In genomic region chr12:1726753-1727152, GRCh38 we compare ENCODE assay signal across 22 cellular contexts. TPM values are rescaled to one million over a fixed set of nuclear protein-coding genes. Genes with fewer than 3 reads are reported as not detected.
DNase-seq lines count a peak whose midpoint lies in the region; ATAC-seq, FAIRE-seq and TF ChIP-seq lines count a peak whose summit lies in the region.
"Had no signal": no experiment of that assay in that cellular context is flagged by ENCODE, and none has a peak within 500 bp of the region (broad histone marks: within the 10 kb centered on the region; RNA-seq: fewer than 3 reads in every experiment).

No MANE protein-coding gene starts in this region.

- no peak overlapping the region for H2AFZ ChIP-seq in HepG2 (ENCODE audit: low read length)

- H3K27ac ChIP-seq in HepG2 (ENCODE audit: extremely low read length, insufficient read depth, low read length), result no peak overlapping the region
- H3K27ac ChIP-seq in right lobe of liver, result no peak overlapping the region
- H3K27ac ChIP-seq in subcutaneous abdominal adipose tissue (ENCODE audit: low read depth, low read length), result peak overlapping the region; percentile 23
- H3K27ac ChIP-seq: SJSA1 had no signal

- no peak overlapping the region for H3K4me3 ChIP-seq in HepG2 (replicated peaks in 1 of 3; ENCODE audit: insufficient read depth in 1 of 3, low read depth in 2 of 3, low read length in 3 of 3)
- H3K4me3 ChIP-seq in right lobe of liver, result no peak overlapping the region
- no peak overlapping the region for H3K4me3 ChIP-seq in subcutaneous abdominal adipose tissue (ENCODE audit: low read depth in 1 of 5, low read length in 5 of 5)
- no peak overlapping the region for H3K4me3 ChIP-seq in lower leg skin (ENCODE audit: low read depth, poor library complexity, severe bottlenecking)
- H3K4me3 ChIP-seq: SJSA1 had no signal

- no peak overlapping the region for H3K4me2 ChIP-seq in HepG2 (ENCODE audit: low read depth, low read length)

- TF ChIP-seq POLR2A in HepG2 (IDR thresholded peaks at IDR 0.05; ENCODE audit: insufficient read depth in 1 of 2, low read depth in 2 of 2, low read length in 2 of 2), result no peak
- no peak for TF ChIP-seq POLR2A in right lobe of liver (IDR thresholded peaks at IDR 0.05)
- no peak for TF ChIP-seq POLR2A in lower leg skin (IDR thresholded peaks at IDR 0.05)

- in situ Hi-C loops in HepG2 (cut with HindIII; ENCODE audit: extremely low pct_ligation_motif_present, low pct_unique_long_range_greater_than_20kb), result no loop called here

- WGBS in HepG2 (ENCODE audit: low lambda C conversion rate), result 99% methylated on average over 3 of the region's 3 CpGs
- 75% methylated on average over 3 of the region's 3 CpGs for WGBS in right lobe of liver (ENCODE audit: insufficient coverage, low coverage, low lambda C conversion rate, missing lambda C conversion rate)
- 88 to 90% methylated on average over 3 of the region's 3 CpGs for WGBS in lower leg skin, 2 donors

- H3K27me3 Mint-ChIP-seq in immature natural killer cell (ENCODE audit: low read depth in 3 of 3), result peaks cover under 1 to 2% (median 2%) of the 10 kb centered on the region in 3 donors

- H3K4me3 Mint-ChIP-seq in immature natural killer cell, result no peak overlapping the region

- H3K4me1 ChIP-seq in HepG2 (ENCODE audit: insufficient read depth, low read length) (peaks cover 85% of the 10 kb centered on the region), right lobe of liver (peaks cover 0 to under 1% (median 0%) of the 10 kb centered on the region in 4 donors), subcutaneous abdominal adipose tissue (ENCODE audit: control insufficient read depth in 5 of 5, insufficient read depth in 5 of 5, low read length in 5 of 5) (peaks cover 0 to 30% (median 13%) of the 10 kb centered on the region in 5 donors)
- H3K4me1 ChIP-seq: SJSA1 had no signal

- no peaks in the 10 kb centered on the region for H3K9me3 Mint-ChIP-seq in immature natural killer cell

- H3K36me3 ChIP-seq in HepG2 (replicated peaks in 1 of 2; ENCODE audit: control insufficient read depth in 1 of 2, insufficient read depth in 2 of 2, low read length in 2 of 2) (peaks cover 0 to 17% of the 10 kb centered on the region in 2 experiments; a peak in 3 of 5 replicates), right lobe of liver (no peaks in the 10 kb centered on the region), subcutaneous abdominal adipose tissue (ENCODE audit: control insufficient read depth in 5 of 5, insufficient read depth in 5 of 5, low read length in 5 of 5) (peaks cover 0 to 6% (median 2%) of the 10 kb centered on the region in 5 donors)
- H3K36me3 ChIP-seq: SJSA1 had no signal

- TF ChIP-seq CTCF in HepG2 (CRISPR knock-in tag; IDR thresholded peaks at IDR 0.05) (no peak), right lobe of liver (IDR thresholded peaks at IDR 0.05) (no peak), lower leg skin (IDR thresholded peaks at IDR 0.05) (no peak)

- no peak for TF ChIP-seq EP300 in HepG2 (IDR thresholded peaks at IDR 0.05; ENCODE audit: low read depth in 2 of 2, low read length in 2 of 2)
- TF ChIP-seq EP300 in HepG2 (CRISPR knock-in tag; IDR thresholded peaks at IDR 0.05; ENCODE audit: borderline replicate concordance), result no peak

- peak overlapping the region in 4 of 6 donors; percentile 6 to 81 (median 56) for H3K27ac Mint-ChIP-seq in immature natural killer cell

- peaks cover 31 to 69% of the 10 kb centered on the region in 2 donors for H3K4me1 Mint-ChIP-seq in immature natural killer cell

- DNase-seq in HepG2 (ENCODE audit: low spot score) (no peak), right lobe of liver (no peak), immature natural killer cell (no peak), lower leg skin (ENCODE audit: low spot score in 2 of 2) (no peak)
- DNase-seq in activated effector memory CD4-positive, alpha-beta T cell treated with Interleukin-2 at 50 U/mL for 16 hours, result no peak
- DNase-seq: 8988T, Calu3, DMS79 treated with DMSO at 0.1 percent for 48 hours, GF-D8, NCI-H1105 treated with DMSO at 0.1 percent for 48 hours, NCI-H146, NCI-H1930, NCI-H446 treated with DMSO at 0.1 percent for 48 hours, NCI-H526 treated with DMSO at 0.1 percent for 48 hours, Right ventricle myocardium superior, RPMI8226 had no signal

- POLR2A ChIA-PET in HepG2 (lab: Yijun Ruan, JAX), result no interaction called here

- intact Hi-C loops in HepG2 (cut with micrococcal nuclease; ENCODE audit: unreplicated experiment) (no loop called here), right lobe of liver (cut with DNase I) (no loop called here), lower leg skin (cut with DNase I; ENCODE audit: low total_unique reads) (no loop called here)

- H3K79me2 ChIP-seq in HepG2 (ENCODE audit: insufficient read depth, low read length), result peaks cover 82% of the 10 kb centered on the region

- H3K9ac ChIP-seq in HepG2 (ENCODE audit: insufficient read depth, low read depth, low read length), result no peak overlapping the region
- no peak overlapping the region for H3K9ac ChIP-seq in subcutaneous abdominal adipose tissue (ENCODE audit: low read length in 5 of 5)

- H3K27me3 ChIP-seq in HepG2 (ENCODE audit: control insufficient read depth in 1 of 2, insufficient read depth in 2 of 2, low read length in 2 of 2), result no peaks in the 10 kb centered on the region
- H3K27me3 ChIP-seq in right lobe of liver, result no peaks in the 10 kb centered on the region
- H3K27me3 ChIP-seq in subcutaneous abdominal adipose tissue (ENCODE audit: control insufficient read depth in 5 of 5, insufficient read depth in 4 of 5, low read length in 5 of 5), result no peaks in the 10 kb centered on the region
- H3K27me3 ChIP-seq: SJSA1 had no signal

- peaks cover 33% of the 10 kb centered on the region for H4K20me1 ChIP-seq in HepG2 (ENCODE audit: insufficient read depth, low read length)

- ATAC-seq in HepG2, result no peak
- ATAC-seq in right lobe of liver, result no peak
- no peak for ATAC-seq in HG02884 (IDR thresholded peaks at IDR 0.05; ENCODE audit: unreplicated experiment)
- ATAC-seq: HCT116 had no signal

- no peak for FAIRE-seq in HepG2 (lab: Jason Lieb, UNC)
- FAIRE-seq: GM12891, H1 had no signal

- CTCF ChIA-PET in HepG2 (lab: Yijun Ruan, JAX; ENCODE audit: low intra/inter-chr PET ratio, low total read pairs), result no interaction called here

- no peaks in the 10 kb centered on the region for H3K9me3 ChIP-seq in HepG2 (ENCODE audit: low read length)
- no peaks in the 10 kb centered on the region for H3K9me3 ChIP-seq in right lobe of liver
- no peaks in the 10 kb centered on the region for H3K9me3 ChIP-seq in subcutaneous abdominal adipose tissue (ENCODE audit: control insufficient read depth in 5 of 5, low read length in 5 of 5)
- H3K9me3 ChIP-seq: SJSA1 had no signal

- peaks cover 3 to 13% (median 4%) of the 10 kb centered on the region in 3 donors for H3K36me3 Mint-ChIP-seq in immature natural killer cell

- TF ChIP-seq RAD21 in HepG2 (CRISPR knock-in tag; IDR thresholded peaks at IDR 0.05), result no peak

- no TSS peak for BruUV-seq in HepG2 (replicated peaks; lab: Mats Ljungman, UMichigan)

RNA-seq across cellular contexts. Expression of gene ADIPOR2, which starts 35.9 kb away (rescaled TPM):
- 35.2 and 40.8 TPM in 2 replicates for total RNA-seq in HepG2 (2016; rRNA removed; fragmentation: Illumina TruSeq; extraction: Trizol)
- 14.0 and 15.3 TPM in 2 replicates for total RNA-seq in HepG2 (2016; cell fraction: cytosol; rRNA removed; fragmentation: Illumina TruSeq; extraction: Trizol; ENCODE audit: low read depth)
- 34.6 and 36.8 TPM in 2 replicates for total RNA-seq in HepG2 (2016; cell fraction: insoluble cytoplasmic fraction; rRNA removed; fragmentation: Illumina TruSeq; extraction: Trizol)
- total RNA-seq in HepG2 (2016; cell fraction: membrane; rRNA removed; fragmentation: Illumina TruSeq; extraction: Trizol), result 32.2 and 37.5 TPM in 2 replicates
- 57.1 and 62.9 TPM in 2 replicates for total RNA-seq in HepG2 (2016; cell fraction: nucleus; rRNA removed; fragmentation: Illumina TruSeq; extraction: Trizol)
- polyA plus RNA-seq in HepG2 (2011; rRNA removed), result 52.2 and 56.5 TPM in 2 replicates
- 30.4 and 47.3 TPM in 2 replicates for polyA plus RNA-seq in HepG2 (2011; cell fraction: cytosol; rRNA removed)
- 39.2 and 60.6 TPM in 2 replicates for polyA plus RNA-seq in HepG2 (2011; cell fraction: nucleus; rRNA removed)
- 68.6 and 70.3 TPM in 2 replicates for polyA plus RNA-seq in HepG2 (2012)
- 8.2 TPM in 2 replicates for polyA plus RNA-seq in HepG2 (2016; cell fraction: cytosol; fragmentation: Illumina TruSeq; extraction: Trizol; ENCODE audit: low read depth)
- 42.4 and 47.2 TPM in 2 replicates for polyA plus RNA-seq in HepG2 (2016; cell fraction: insoluble cytoplasmic fraction; fragmentation: Illumina TruSeq; extraction: Trizol; ENCODE audit: low read depth)
- 24.7 and 28.3 TPM in 2 replicates for polyA plus RNA-seq in HepG2 (2016; cell fraction: membrane; fragmentation: Illumina TruSeq; extraction: Trizol; ENCODE audit: low read depth)
- polyA plus RNA-seq in HepG2 (2016; cell fraction: nucleus; fragmentation: Illumina TruSeq; extraction: Trizol; ENCODE audit: insufficient read depth, low read depth), result 75.6 and 80.5 TPM in 2 replicates
- polyA minus RNA-seq in HepG2 (2011; rRNA and poly(A)+ RNA removed; ENCODE audit: low replicate concordance), result 53.2 and 63.9 TPM in 2 replicates
- 37.1 and 43.3 TPM in 2 replicates for polyA minus RNA-seq in HepG2 (2011; cell fraction: cytosol; rRNA and poly(A)+ RNA removed)
- polyA minus RNA-seq in HepG2 (2011; cell fraction: nucleus; rRNA and poly(A)+ RNA removed), result 89.9 and 92.1 TPM in 2 replicates
- 100 to 1,000 TPM in 1 of 6 experiments, 10 to 100 TPM in 5; 46.5 to 108 (median 59.8) TPM for total RNA-seq in right lobe of liver
- polyA plus RNA-seq in immature natural killer cell, result 10 to 100 TPM in 1 of 3 donors, 1 to 10 TPM in 2; 4.6 to 11.3 (median 4.7) TPM
- total RNA-seq in lower leg skin, result 10 to 100 TPM; 29.5 to 44.3 (median 37.1) TPM
